8 cellular contexts compared by ENCODE assay signal in genomic region chr2:231463698-231464575, GRCh38. TPM values are rescaled to one million over a fixed set of nuclear protein-coding genes. Genes with fewer than 3 reads are reported as not detected.
DNase-seq lines count a peak whose midpoint lies in the region; ATAC-seq and TF ChIP-seq lines count a peak whose summit lies in the region.

Gene NCL, minus strand, starts transcription at chr2:231464484. Its CDS starts 131 bp downstream, at chr2:231464353.

- peaks cover 15% of the 10 kb centered on the region for H3K36me3 ChIP-seq in mesendoderm (ENCODE audit: control insufficient read depth, insufficient read depth, low read length)

- H3K27ac Mint-ChIP-seq in CD14-positive monocyte = peak within 1 kb of the TSS; percentile 97 to 99 (median 99)
- H3K27ac Mint-ChIP-seq in activated CD8-positive, alpha-beta T cell treated with anti-CD3 and anti-CD28 coated beads for 36 hours = peak within 1 kb of the TSS; percentile 98

- POLR2A ChIA-PET in activated CD8-positive, alpha-beta T cell treated with anti-CD3 and anti-CD28 coated beads for 36 hours (lab: Charles Lee) = interaction anchor here (0.6 to 11.6 kb wide), 35 partner anchors 10 to 323 kb away, joined by 3 to 290 read pairs (median 4); partner anchors contain the start of genes COPS7B and PTMA

- peak within 1 kb of the TSS; percentile 91 for H3K23ac ChIP-seq in mesendoderm (ENCODE audit: low read length)

- CTCF ChIA-PET in activated CD8-positive, alpha-beta T cell treated with anti-CD3 and anti-CD28 coated beads for 36 hours (lab: Charles Lee) = interaction anchor here (1.1 to 9.2 kb wide), 12 partner anchors 9 to 243 kb away, joined by 3 to 86 read pairs (median 4); no protein-coding TSS in a partner anchor

- peak; percentile 90 for ATAC-seq in GM19395 (IDR thresholded peaks at IDR 0.05; ENCODE audit: unreplicated experiment)
- peak; percentile 80 for ATAC-seq in HG03565 (IDR thresholded peaks at IDR 0.05; ENCODE audit: unreplicated experiment)
- peak; percentile 47 for ATAC-seq in activated CD8-positive, alpha-beta T cell treated with anti-CD3 and anti-CD28 coated beads for 36 hours

- peaks cover 34 to 36% of the 10 kb centered on the region in 2 donors for H3K36me3 Mint-ChIP-seq in CD14-positive monocyte
- peaks cover 51% of the 10 kb centered on the region for H3K36me3 Mint-ChIP-seq in activated CD8-positive, alpha-beta T cell treated with anti-CD3 and anti-CD28 coated beads for 36 hours (ENCODE audit: low read depth)

- DNase-seq in CD14-positive monocyte (ENCODE audit: low spot score) = peak; percentile 97
- peak; percentile 78 for DNase-seq in NCI-H774 (lab: John Stamatoyannopoulos, UW)
- DNase-seq in activated CD8-positive, alpha-beta T cell treated with anti-CD3 and anti-CD28 coated beads for 36 hours = peak; percentile 89
- peak; percentile 86 for DNase-seq in effector CD8-positive, alpha-beta T cell (lab: John Stamatoyannopoulos, UW)
- peak; percentile 99 for DNase-seq in mesendoderm
- DNase-seq in stimulated activated CD8-positive, alpha-beta memory T cell treated with anti-CD3 and anti-CD28 coated beads, Interleukin-15, amount 100 ng/mL, for 4 hours (ENCODE audit: low read depth in 2 of 2) = peak; percentile 78 to 84

- H2BK120ac ChIP-seq in mesendoderm (ENCODE audit: low read depth, low read length) = no peak within 1 kb of the TSS

- peaks cover 0 to 2% (median 0%) of the 10 kb centered on the region in 3 donors for H3K27me3 Mint-ChIP-seq in CD14-positive monocyte (ENCODE audit: low read depth in 3 of 3)
- no peaks in the 10 kb centered on the region for H3K27me3 Mint-ChIP-seq in activated CD8-positive, alpha-beta T cell treated with anti-CD3 and anti-CD28 coated beads for 36 hours

- no peak within 1 kb of the TSS for H2BK15ac ChIP-seq in mesendoderm (replicated peaks; ENCODE audit: low read depth)

- H3K4me3 ChIP-seq in mesendoderm (ENCODE audit: low read length) = peak within 1 kb of the TSS; percentile 95

- no peak for TF ChIP-seq CTCF in CD14-positive monocyte (IDR thresholded peaks at IDR 0.05)
- TF ChIP-seq CTCF in activated CD8-positive, alpha-beta T cell treated with anti-CD3 and anti-CD28 coated beads for 36 hours (IDR thresholded peaks at IDR 0.05) = no peak

- H3K4ac ChIP-seq in mesendoderm (ENCODE audit: low read depth, low read length) = peak within 1 kb of the TSS; percentile 77

- H3K4me1 ChIP-seq in mesendoderm (ENCODE audit: control insufficient read depth, low read depth, low read length) = peaks cover 3% of the 10 kb centered on the region

- peaks cover 11% of the 10 kb centered on the region for H3K79me1 ChIP-seq in mesendoderm (ENCODE audit: low read length)

- H3K4me2 ChIP-seq in mesendoderm (ENCODE audit: low read length) = peak within 1 kb of the TSS; percentile 89

- peaks cover 42% of the 10 kb centered on the region for H3K79me2 ChIP-seq in mesendoderm (ENCODE audit: control insufficient read depth, insufficient read depth, low read length)

- peak within 1 kb of the TSS; percentile 91 for H3K27ac ChIP-seq in mesendoderm (ENCODE audit: low read depth, low read length)

- H2AK5ac ChIP-seq in mesendoderm (ENCODE audit: low read length) = peak within 1 kb of the TSS; percentile 88

- WGBS in mesendoderm (ENCODE audit: extremely low coverage, insufficient coverage, low lambda C conversion rate) = no CpG with 5 or more reads among the region's 102 CpGs

- peak within 1 kb of the TSS; percentile 94 to 96 for H3K4me3 Mint-ChIP-seq in CD14-positive monocyte
- peak within 1 kb of the TSS; percentile 100 for H3K4me3 Mint-ChIP-seq in activated CD8-positive, alpha-beta T cell treated with anti-CD3 and anti-CD28 coated beads for 36 hours

- peak within 1 kb of the TSS; percentile 89 for H2BK5ac ChIP-seq in mesendoderm (ENCODE audit: low read length)

- peak within 1 kb of the TSS; percentile 83 for H4K8ac ChIP-seq in mesendoderm (ENCODE audit: low read depth, low read length)

- peaks cover 0 to 4% (median 0%) of the 10 kb centered on the region in 7 donors for H3K9me3 Mint-ChIP-seq in CD14-positive monocyte
- H3K9me3 Mint-ChIP-seq in activated CD8-positive, alpha-beta T cell treated with anti-CD3 and anti-CD28 coated beads for 36 hours = no peaks in the 10 kb centered on the region

- H4K5ac ChIP-seq in mesendoderm (ENCODE audit: low read length) = peak within 1 kb of the TSS; percentile 8

- H3K18ac ChIP-seq in mesendoderm (ENCODE audit: low read length) = peak within 1 kb of the TSS; percentile 43

- peak within 1 kb of the TSS; percentile 100 for H3K56ac ChIP-seq in mesendoderm (ENCODE audit: low read length)

- intact Hi-C loops in CD14-positive monocyte (cut with micrococcal nuclease) = loop anchor here in 1 of 2 donors (5.0 to 10.0 kb wide), 2 partner anchors 318 to 1091 kb away; partner anchors contain the start of genes EIF4E2, PDE6D and TIGD1
- intact Hi-C loops in activated CD8-positive, alpha-beta T cell treated with anti-CD3 and anti-CD28 coated beads for 36 hours (cut with micrococcal nuclease) = loop anchor here (5.0 kb wide), 1 partner anchor 243 kb away; the partner anchor contains the start of gene PTMA

- peak within 1 kb of the TSS; percentile 99 for H3K9ac ChIP-seq in mesendoderm (ENCODE audit: low read length)

- peaks cover 32% of the 10 kb centered on the region for H3K4me1 Mint-ChIP-seq in CD14-positive monocyte
- H3K4me1 Mint-ChIP-seq in activated CD8-positive, alpha-beta T cell treated with anti-CD3 and anti-CD28 coated beads for 36 hours (ENCODE audit: low read depth) = peaks cover 38% of the 10 kb centered on the region

- no peaks in the 10 kb centered on the region for H3K27me3 ChIP-seq in mesendoderm (ENCODE audit: insufficient read depth, low read length, poor library complexity)

RNA-seq across cellular contexts. Expression of gene NCL, which starts in this region (rescaled TPM):
- 100 to 1,000 TPM; 106 to 143 TPM for polyA plus RNA-seq in CD14-positive monocyte
- total RNA-seq in activated CD8-positive, alpha-beta T cell treated with anti-CD3 and anti-CD28 coated beads for 36 hours = 1,000 to 10,000 TPM; 1,312 to 1,361 TPM
- polyA plus RNA-seq in mesendoderm (2013, experiment 1 of 2) = 1,036 TPM
- polyA plus RNA-seq in mesendoderm (2013, experiment 2 of 2) = 1,059 TPM

Comparison
In these comparisons a context has a peak if more than half of its experiments do, and no peak if none do; other contexts are left out.
1. Peak in every context shown above with its lines: DNase-seq, ATAC-seq, H3K4me3 ChIP-seq and H3K27ac ChIP-seq.